Comparison of ENCODE assay signal across 1 cellular context in the genomic region with DNA sequence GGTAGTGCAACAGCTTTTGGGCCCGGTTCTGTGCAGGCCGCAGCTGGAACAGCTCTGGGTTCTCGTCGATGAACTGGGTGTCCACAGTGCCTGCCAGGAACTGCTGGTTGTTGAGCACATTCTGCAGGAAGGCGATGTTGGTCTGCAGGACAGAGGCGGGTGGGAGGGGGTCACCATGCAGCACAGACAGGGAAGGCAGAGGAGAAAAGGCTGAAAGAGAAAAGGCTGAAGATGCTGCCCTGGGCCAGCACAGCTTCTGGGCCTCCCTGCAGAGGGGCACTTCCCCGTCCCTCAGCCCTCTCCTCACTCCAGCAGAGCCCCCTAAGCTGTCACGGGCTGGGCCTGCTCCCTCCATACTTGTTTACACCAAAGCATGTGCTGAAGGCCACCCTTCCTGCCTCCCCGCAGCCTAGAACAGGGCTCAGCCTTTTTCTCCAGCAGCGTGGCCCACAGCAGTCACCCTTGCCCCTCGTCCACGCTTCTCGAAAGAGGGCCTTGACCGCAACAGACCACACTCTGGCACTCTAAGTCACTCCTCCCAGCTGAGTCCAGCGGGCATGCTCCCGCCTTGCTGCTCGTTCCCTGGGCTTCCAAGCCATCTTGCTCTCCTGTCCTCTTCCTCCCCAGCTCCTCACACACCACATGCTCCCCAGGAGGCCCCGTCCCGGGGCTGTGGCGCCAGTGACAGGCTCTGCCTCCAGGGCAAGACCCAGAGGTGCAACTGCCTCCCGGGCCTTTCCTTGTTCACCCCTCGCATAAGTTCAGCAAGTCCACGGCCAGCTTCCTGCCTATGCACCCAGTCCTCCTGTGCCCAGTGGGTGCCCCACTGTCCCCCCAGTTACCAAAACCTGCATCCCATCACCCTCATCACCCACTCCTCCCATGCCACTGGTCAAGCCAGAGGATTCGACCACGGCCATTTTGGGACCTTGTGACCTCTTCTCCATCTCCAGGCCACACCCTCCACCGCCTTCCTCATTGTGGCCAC.
TF ChIP-seq lines count a peak whose summit lies in the region.

No MANE protein-coding gene starts in this region.

TF ChIP-seq in IMR-90, 13 proteins besides CTCF, POLR2A, EP300 and RAD21:
- TF ChIP-seq RFX5 (IDR thresholded peaks at IDR 0.05; ENCODE audit: low read depth, low read length) (no peak), MXI1 (IDR thresholded peaks at IDR 0.05; ENCODE audit: borderline replicate concordance, low read depth, low read length) (no peak), SMC3 (IDR thresholded peaks at IDR 0.05; ENCODE audit: low read depth, low read length) (no peak), FOS (IDR thresholded peaks at IDR 0.05; ENCODE audit: low read depth, low read length) (no peak), NFE2L2 (IDR thresholded peaks at IDR 0.05; ENCODE audit: low read depth, low read length) (no peak), CHD1 (IDR thresholded peaks at IDR 0.05; ENCODE audit: low read depth, low read length) (no peak), MAZ (IDR thresholded peaks at IDR 0.05; ENCODE audit: borderline replicate concordance, low read depth, low read length) (no peak), RCOR1 (IDR thresholded peaks at IDR 0.05; ENCODE audit: insufficient replicate concordance, low read length) (no peak), CEBPB (IDR thresholded peaks at IDR 0.05; ENCODE audit: low read depth, low read length) (no peak), MAFK (IDR thresholded peaks at IDR 0.05; ENCODE audit: low read depth, low read length) (no peak), BHLHE40 (IDR thresholded peaks at IDR 0.05; ENCODE audit: low read depth, low read length) (no peak)
- TF ChIP-seq, protein P1, sequence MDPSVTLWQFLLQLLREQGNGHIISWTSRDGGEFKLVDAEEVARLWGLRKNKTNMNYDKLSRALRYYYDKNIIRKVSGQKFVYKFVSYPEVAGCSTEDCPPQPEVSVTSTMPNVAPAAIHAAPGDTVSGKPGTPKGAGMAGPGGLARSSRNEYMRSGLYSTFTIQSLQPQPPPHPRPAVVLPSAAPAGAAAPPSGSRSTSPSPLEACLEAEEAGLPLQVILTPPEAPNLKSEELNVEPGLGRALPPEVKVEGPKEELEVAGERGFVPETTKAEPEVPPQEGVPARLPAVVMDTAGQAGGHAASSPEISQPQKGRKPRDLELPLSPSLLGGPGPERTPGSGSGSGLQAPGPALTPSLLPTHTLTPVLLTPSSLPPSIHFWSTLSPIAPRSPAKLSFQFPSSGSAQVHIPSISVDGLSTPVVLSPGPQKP (IDR thresholded peaks at IDR 0.05; ENCODE audit: borderline replicate concordance, low read depth, low read length): no peak
- TF ChIP-seq, protein P2, sequence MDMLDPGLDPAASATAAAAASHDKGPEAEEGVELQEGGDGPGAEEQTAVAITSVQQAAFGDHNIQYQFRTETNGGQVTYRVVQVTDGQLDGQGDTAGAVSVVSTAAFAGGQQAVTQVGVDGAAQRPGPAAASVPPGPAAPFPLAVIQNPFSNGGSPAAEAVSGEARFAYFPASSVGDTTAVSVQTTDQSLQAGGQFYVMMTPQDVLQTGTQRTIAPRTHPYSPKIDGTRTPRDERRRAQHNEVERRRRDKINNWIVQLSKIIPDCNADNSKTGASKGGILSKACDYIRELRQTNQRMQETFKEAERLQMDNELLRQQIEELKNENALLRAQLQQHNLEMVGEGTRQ (IDR thresholded peaks at IDR 0.05; ENCODE audit: low read depth, low read length): no peak
